ENCODE assay signal across 21 cellular contexts in genomic region chr6:45375449-45375848, GRCh38. TPM values are rescaled to one million over a fixed set of nuclear protein-coding genes. Genes with fewer than 3 reads are reported as not detected.
DNase-seq lines count a peak whose midpoint lies in the region; ATAC-seq and TF ChIP-seq lines count a peak whose summit lies in the region.
"Had no signal": no experiment of that assay in that cellular context is flagged by ENCODE, and none has a peak within 500 bp of the region (broad histone marks: within the 10 kb centered on the region; RNA-seq: fewer than 3 reads in every experiment).

No MANE protein-coding gene starts in this region.

- no peaks in the 10 kb centered on the region for H3K27me3 Mint-ChIP-seq in activated T-helper 17 cell treated with anti-CD3 and anti-CD28 coated beads, Interleukin-2, amount 50 U/mL, for 72 hours
- peaks cover 5 to 15% (median 15%) of the 10 kb centered on the region in 3 donors for H3K27me3 Mint-ChIP-seq in immature natural killer cell (ENCODE audit: low read depth in 3 of 3)
- H3K27me3 Mint-ChIP-seq: CD8-positive, alpha-beta memory T cell; central memory CD8-positive, alpha-beta T cell had no signal

- no peak overlapping the region for H3K27ac Mint-ChIP-seq in activated T-helper 17 cell treated with anti-CD3 and anti-CD28 coated beads, Interleukin-2, amount 50 U/mL, for 72 hours
- peak overlapping the region in 4 of 6 donors; percentile 0 to 53 (median 18) for H3K27ac Mint-ChIP-seq in immature natural killer cell
- H3K27ac Mint-ChIP-seq: T-helper 1 cell treated with Interleukin-12 subunit alpha and Interleukin-12 subunit beta and Interleukin-4 antibody, amounts not matched to agents 30 μg/mL and 1 μg/mL, for 36 hours had no signal

- no peaks in the 10 kb centered on the region for H3K27me3 ChIP-seq in DOHH2 (ENCODE audit: control insufficient read depth, low read length)
- no peaks in the 10 kb centered on the region for H3K27me3 ChIP-seq in Loucy (ENCODE audit: insufficient read depth, low read length, poor library complexity, severe bottlenecking)
- H3K27me3 ChIP-seq in foreskin keratinocyte = no peaks in the 10 kb centered on the region
- H3K27me3 ChIP-seq: esophagus muscularis mucosa, neutrophil, testis had no signal

- TF ChIP-seq POLR2A in erythroblast (IDR thresholded peaks at IDR 0.05; ENCODE audit: low read length) = no peak

- H4K20me1 ChIP-seq in DOHH2 (ENCODE audit: control insufficient read depth, insufficient read depth, low read depth, low read length) = no peaks in the 10 kb centered on the region
- no peaks in the 10 kb centered on the region for H4K20me1 ChIP-seq in Loucy (ENCODE audit: insufficient read depth, low read length, poor library complexity, severe bottlenecking)

- H3K9me3 Mint-ChIP-seq in activated T-helper 17 cell treated with anti-CD3 and anti-CD28 coated beads, Interleukin-2, amount 50 U/mL, for 72 hours = no peaks in the 10 kb centered on the region
- no peaks in the 10 kb centered on the region for H3K9me3 Mint-ChIP-seq in immature natural killer cell
- H3K9me3 Mint-ChIP-seq: CD8-positive, alpha-beta memory T cell; central memory CD8-positive, alpha-beta T cell; T-helper 1 cell treated with Interleukin-12 subunit alpha and Interleukin-12 subunit beta and Interleukin-4 antibody, amounts not matched to agents 30 μg/mL and 1 μg/mL, for 36 hours had no signal

- TF ChIP-seq CTCF in DOHH2 (IDR thresholded peaks at IDR 0.05; ENCODE audit: low read depth, low read length, poor library complexity, severe bottlenecking) = no peak
- TF ChIP-seq CTCF in Loucy (conservative IDR thresholded peaks at IDR 0.05; ENCODE audit: low read length) = peak; percentile 37
- no peak for TF ChIP-seq CTCF in foreskin keratinocyte (conservative IDR thresholded peaks at IDR 0.05)

- ATAC-seq in activated T-helper 17 cell treated with anti-CD3 and anti-CD28 coated beads, Interleukin-2, amount 50 U/mL, for 72 hours (replicated peaks) = no peak
- no peak for ATAC-seq in foreskin keratinocyte
- ATAC-seq: left ventricle myocardium superior had no signal

- peak overlapping the region; percentile 91 for H3K4me3 Mint-ChIP-seq in activated T-helper 17 cell treated with anti-CD3 and anti-CD28 coated beads, Interleukin-2, amount 50 U/mL, for 72 hours
- H3K4me3 Mint-ChIP-seq in immature natural killer cell = no peak overlapping the region
- H3K4me3 Mint-ChIP-seq: central memory CD8-positive, alpha-beta T cell had no signal

- peak overlapping the region; percentile 98 for H3K9ac ChIP-seq in Loucy (ENCODE audit: low read depth, low read length, poor library complexity, severe bottlenecking)

- H3K79me2 ChIP-seq in DOHH2 (ENCODE audit: control insufficient read depth, low read length) (peaks cover 25% of the 10 kb centered on the region), Loucy (ENCODE audit: insufficient read depth, low read length) (peaks cover 51% of the 10 kb centered on the region)

- H3K27ac ChIP-seq in DOHH2 (ENCODE audit: low read depth, low read length) (no peak overlapping the region), foreskin keratinocyte (no peak overlapping the region)
- H3K27ac ChIP-seq: neutrophil, testis had no signal

- H3F3A ChIP-seq in DOHH2 (ENCODE audit: control insufficient read depth, insufficient read depth) = no peaks in the 10 kb centered on the region
- no peaks in the 10 kb centered on the region for H3F3A ChIP-seq in Loucy (ENCODE audit: low read depth)

- no peak overlapping the region for H2AFZ ChIP-seq in Loucy (ENCODE audit: low read length)

- H3K36me3 ChIP-seq in DOHH2 (ENCODE audit: control insufficient read depth, low read length) (no peaks in the 10 kb centered on the region), Loucy (ENCODE audit: insufficient read depth, low read length) (no peaks in the 10 kb centered on the region)
- H3K36me3 ChIP-seq: esophagus muscularis mucosa, neutrophil had no signal

- H3K4me3 ChIP-seq in DOHH2 (ENCODE audit: low read length) (no peak overlapping the region), Loucy (ENCODE audit: low read length, poor library complexity, severe bottlenecking) (peak overlapping the region; percentile 96)
- H3K4me3 ChIP-seq: esophagus muscularis mucosa, testis had no signal

- peaks cover 33% of the 10 kb centered on the region for H3K4me1 ChIP-seq in DOHH2 (ENCODE audit: control insufficient read depth, low read length)
- H3K4me1 ChIP-seq in Loucy (ENCODE audit: insufficient read depth, low read length, poor library complexity, severe bottlenecking) = peaks cover 34% of the 10 kb centered on the region
- H3K4me1 ChIP-seq in foreskin keratinocyte = peaks cover 16% of the 10 kb centered on the region

- no peak for DNase-seq in immature natural killer cell
- no peak for DNase-seq in NCI-H2196 treated with DMSO at 0.1 percent for 48 hours (lab: John Stamatoyannopoulos, UW; ENCODE audit: unreplicated experiment)
- DNase-seq in erythroblast (lab: John Stamatoyannopoulos, UW) = no peak
- no peak for DNase-seq in foreskin keratinocyte
- DNase-seq: activated CD8-positive, alpha-beta memory T cell treated with anti-CD3 and anti-CD28 coated beads for 24 hours; anterior cingulate cortex; CD8-positive, alpha-beta memory T cell; DMS79; effector CD4-positive, alpha-beta T cell; glutamatergic neuron; left ventricle myocardium superior; NCI-H2081; NCI-H510A; testis had no signal

- H3K9me3 ChIP-seq in DOHH2 (ENCODE audit: control insufficient read depth, insufficient read depth, low read length) = no peaks in the 10 kb centered on the region
- H3K9me3 ChIP-seq in Loucy (ENCODE audit: insufficient read depth, low read depth, low read length) = no peaks in the 10 kb centered on the region
- H3K9me3 ChIP-seq: esophagus muscularis mucosa, neutrophil, testis had no signal

- peaks cover 19% of the 10 kb centered on the region for H3K4me1 Mint-ChIP-seq in activated T-helper 17 cell treated with anti-CD3 and anti-CD28 coated beads, Interleukin-2, amount 50 U/mL, for 72 hours
- peaks cover 20 to 27% of the 10 kb centered on the region in 2 donors for H3K4me1 Mint-ChIP-seq in immature natural killer cell

- H3K36me3 Mint-ChIP-seq in activated T-helper 17 cell treated with anti-CD3 and anti-CD28 coated beads, Interleukin-2, amount 50 U/mL, for 72 hours (ENCODE audit: low read depth) = peaks cover 10% of the 10 kb centered on the region
- H3K36me3 Mint-ChIP-seq in immature natural killer cell = no peaks in the 10 kb centered on the region

- H3K9me2 ChIP-seq in DOHH2 (replicated peaks; ENCODE audit: control insufficient read depth, low read length) = no peaks in the 10 kb centered on the region
- no peaks in the 10 kb centered on the region for H3K9me2 ChIP-seq in Loucy (replicated peaks; ENCODE audit: low read depth, low read length)

- H3K4me2 ChIP-seq in DOHH2 (ENCODE audit: low read length) = peak overlapping the region; percentile 69; the same call in 1 of the 2 replicates
- H3K4me2 ChIP-seq in Loucy (ENCODE audit: low read depth, low read length, poor library complexity, severe bottlenecking) = peak overlapping the region; percentile 75

RNA-seq across cellular contexts. Expression of gene SUPT3H, which starts 2.3 kb away (rescaled TPM):
- total RNA-seq in activated T-helper 17 cell treated with anti-CD3 and anti-CD28 coated beads, Interleukin-2, amount 50 U/mL, for 72 hours = 10 to 100 TPM; 12.1 to 20.0 TPM
- polyA plus RNA-seq in immature natural killer cell (10 to 100 TPM in 1 of 3 donors, 1 to 10 TPM in 2; 3.4 to 12.5 (median 8.8) TPM), foreskin keratinocyte (9.0 and 10.7 TPM in 2 replicates)
- 5.0 and 6.9 TPM in 2 replicates for total RNA-seq in foreskin keratinocyte

RNA-seq across cellular contexts. Expression of gene RUNX2, which starts 47.3 kb away (rescaled TPM):
- 10 to 100 TPM; 30.8 to 33.7 TPM for total RNA-seq in activated T-helper 17 cell treated with anti-CD3 and anti-CD28 coated beads, Interleukin-2, amount 50 U/mL, for 72 hours
- polyA plus RNA-seq in immature natural killer cell = 10 to 100 TPM in 1 of 3 donors, 1 to 10 TPM in 2; 2.6 to 11.8 (median 4.4) TPM
- 3.6 and 4.2 TPM in 2 replicates for total RNA-seq in foreskin keratinocyte
- polyA plus RNA-seq in foreskin keratinocyte = 1.2 and 1.5 TPM in 2 replicates
